Comparison of ENCODE assay signal across 9 cellular contexts in genomic region chr7:16564909-16565426, GRCh38. TPM values are rescaled to one million over a fixed set of nuclear protein-coding genes. Genes with fewer than 3 reads are reported as not detected.
DNase-seq lines count a peak whose midpoint lies in the region; ATAC-seq and TF ChIP-seq lines count a peak whose summit lies in the region.
"Had no signal": no experiment of that assay in that cellular context is flagged by ENCODE, and none has a peak within 500 bp of the region (broad histone marks: within the 10 kb centered on the region; RNA-seq: fewer than 3 reads in every experiment).

No MANE protein-coding gene starts in this region.

- H3K4me1 ChIP-seq in PC-9 (replicated peaks; ENCODE audit: insufficient read depth), result no peaks in the 10 kb centered on the region

- CTCF ChIA-PET in PC-9 (lab: Charles Lee), result interaction anchor here (0.5 to 1.7 kb wide), 19 partner anchors 14 to 881 kb away, joined by 3 to 10 read pairs (median 4); no protein-coding TSS in a partner anchor

- BruUV-seq in PC-9 (replicated peaks; lab: Mats Ljungman, UMichigan), result no TSS peak

- H3K4me2 ChIP-seq in PC-9, result no peak overlapping the region

- no peak overlapping the region for H3K27ac ChIP-seq in PC-9

- no peaks in the 10 kb centered on the region for H4K20me1 ChIP-seq in PC-9 (ENCODE audit: insufficient read depth)

- DNase-seq in NCI-H1436 (lab: John Stamatoyannopoulos, UW), result peak; percentile 50
- DNase-seq in NCI-H1436 treated with DMSO at 0.1 percent for 48 hours (lab: John Stamatoyannopoulos, UW), result no peak
- peak; percentile 51 to 57 for DNase-seq in Kasumi-1 (lab: John Stamatoyannopoulos, UW)
- DNase-seq in PC-9, result peak; percentile 30 to 70
- DNase-seq in dedifferentiated amniotic fluid mesenchymal stem cell (ENCODE audit: extremely low spot score), result peak; percentile 68
- peak; percentile 56 to 64 for DNase-seq in lung microvascular endothelial cell (ENCODE audit: low read depth in 2 of 2)

- ATAC-seq in GM21619 (IDR thresholded peaks at IDR 0.05; ENCODE audit: unreplicated experiment) (peak; percentile 53), GM19397 (IDR thresholded peaks at IDR 0.05; ENCODE audit: unreplicated experiment) (no peak)

- H3K27me3 ChIP-seq in PC-9 (ENCODE audit: insufficient read depth, low read depth), result no peaks in the 10 kb centered on the region

- no peaks in the 10 kb centered on the region for H3K79me2 ChIP-seq in PC-9 (ENCODE audit: low read depth)

- no peaks in the 10 kb centered on the region for H3K9me3 ChIP-seq in PC-9 (ENCODE audit: insufficient read depth, low read depth)

- no peaks in the 10 kb centered on the region for H3K9me2 ChIP-seq in PC-9 (ENCODE audit: insufficient read depth)

- peak; percentile 96 for TF ChIP-seq CTCF in PC-9 (conservative IDR thresholded peaks at IDR 0.05)

- no peaks in the 10 kb centered on the region for H3K36me3 ChIP-seq in PC-9 (ENCODE audit: low read depth)

- H3K4me3 ChIP-seq in PC-9, result no peak overlapping the region

- no peak overlapping the region for H2AFZ ChIP-seq in PC-9

- POLR2A ChIA-PET in PC-9 (lab: Charles Lee; ENCODE audit: unreplicated experiment), result interaction anchor here (0.5 to 1.0 kb wide), 10 partner anchors 28 to 455 kb away, joined by 3 to 15 read pairs (median 5); no protein-coding TSS in a partner anchor

- intact Hi-C loops in PC-9 (cut with micrococcal nuclease; ENCODE audit: unreplicated experiment), result loop anchor here (1.0 to 10.0 kb wide), 8 partner anchors 136 to 1850 kb away; partner anchors contain the start of gene CRPPA

- H3F3A ChIP-seq in PC-9 (ENCODE audit: insufficient read depth, low read depth), result no peaks in the 10 kb centered on the region

RNA-seq across cellular contexts. Expression of gene LRRC72, which starts 38.3 kb away (rescaled TPM):
- not detected in 2 replicates for total RNA-seq in PC-9 (2021)
- total RNA-seq in lung microvascular endothelial cell, result not detected in 2 replicates
- total RNA-seq: urinary bladder had no signal
